Comparison of ENCODE assay signal across 20 cellular contexts in the genomic region with DNA sequence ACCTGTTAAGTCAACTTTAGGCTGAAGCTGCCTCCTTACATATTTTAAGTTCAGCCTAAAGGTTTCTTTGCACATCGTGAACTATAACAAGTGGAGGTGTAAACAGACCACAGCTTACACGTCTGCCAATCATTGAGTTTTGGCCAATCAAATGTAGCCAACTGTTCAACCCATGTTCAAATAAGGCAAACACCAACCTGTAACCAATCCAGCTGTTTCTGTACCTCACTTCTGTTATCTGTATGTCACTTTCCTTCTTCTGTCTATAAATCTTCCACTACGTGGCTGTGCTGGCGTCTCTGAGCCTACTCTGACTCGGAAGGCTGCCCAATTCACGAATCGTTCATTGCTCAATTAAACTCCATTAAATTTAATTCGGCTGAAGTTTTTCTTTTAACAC.
DNase-seq lines count a peak whose midpoint lies in the region; ATAC-seq, FAIRE-seq and TF ChIP-seq lines count a peak whose summit lies in the region.
"Had no signal": no experiment of that assay in that cellular context is flagged by ENCODE, and none has a peak within 500 bp of the region (broad histone marks: within the 10 kb centered on the region; RNA-seq: fewer than 3 reads in every experiment).

No MANE protein-coding gene starts in this region.

- no peak overlapping the region for H2AFZ ChIP-seq in K562 (ENCODE audit: low read depth, low read length)
- H2AFZ ChIP-seq: GM23248 had no signal

- H3K36me3 ChIP-seq in K562 (ENCODE audit: control insufficient read depth, insufficient read depth, low read length): no peaks in the 10 kb centered on the region
- peaks cover 3% of the 10 kb centered on the region for H3K36me3 ChIP-seq in endocrine pancreas (ENCODE audit: control insufficient read depth, insufficient read depth, low read length)
- peaks cover 3% of the 10 kb centered on the region for H3K36me3 ChIP-seq in suprapubic skin

- H3K27ac ChIP-seq in K562 (ENCODE audit: extremely low read depth, low read depth, low read length) (no peak overlapping the region), suprapubic skin (no peak overlapping the region)
- H3K27ac ChIP-seq: BLaER1, C4-2B, GM23248 had no signal

- no peaks in the 10 kb centered on the region for H3K79me2 ChIP-seq in K562 (ENCODE audit: control insufficient read depth, insufficient read depth, low read length)

- no peaks in the 10 kb centered on the region for H3K4me1 ChIP-seq in K562 (replicated peaks in 1 of 2; ENCODE audit: control insufficient read depth in 2 of 2, insufficient read depth in 2 of 2, low read length in 2 of 2)
- peaks cover 5% of the 10 kb centered on the region for H3K4me1 ChIP-seq in endocrine pancreas (ENCODE audit: control insufficient read depth, insufficient read depth, low read length)
- no peaks in the 10 kb centered on the region for H3K4me1 ChIP-seq in suprapubic skin
- H3K4me1 ChIP-seq: BLaER1 had no signal

- H3K27me3 Mint-ChIP-seq in memory B cell: no peaks in the 10 kb centered on the region
- H3K27me3 Mint-ChIP-seq in activated T-helper 2 cell treated with anti-CD3 and anti-CD28 coated beads, Interferon-gamma antibody, Interleukin-2, Interleukin-4, amounts not matched to agents 10 μg/mL and 5 μg/mL and 100 μg/mL, durations not matched to agents 14 hours and 24 hours and 36 hours (ENCODE audit: low read depth): no peaks in the 10 kb centered on the region

- BruUV-seq in K562 (replicated peaks; lab: Mats Ljungman, UMichigan): no TSS peak

- TF ChIP-seq POLR2A in K562 (conservative IDR thresholded peaks at IDR 0.05) (no peak), suprapubic skin (IDR thresholded peaks at IDR 0.05) (no peak)

- H3K4me1 Mint-ChIP-seq in memory B cell: peaks cover 2% of the 10 kb centered on the region
- H3K4me1 Mint-ChIP-seq in activated T-helper 2 cell treated with anti-CD3 and anti-CD28 coated beads, Interferon-gamma antibody, Interleukin-2, Interleukin-4, amounts not matched to agents 10 μg/mL and 5 μg/mL and 100 μg/mL, durations not matched to agents 14 hours and 24 hours and 36 hours (ENCODE audit: low read depth): no peaks in the 10 kb centered on the region

- H3K9ac ChIP-seq in K562 (ENCODE audit: insufficient read depth in 1 of 2, low read depth in 2 of 2, low read length in 2 of 2) (no peak overlapping the region), endocrine pancreas (ENCODE audit: control insufficient read depth, insufficient read depth, low read length) (no peak overlapping the region)
- H3K9ac ChIP-seq: BLaER1, GM23248 had no signal

- TF ChIP-seq CTCF in K562 (IDR thresholded peaks at IDR 0.05 in 2 of 3, conservative IDR thresholded peaks at IDR 0.05 in 1 of 3; ENCODE audit: insufficient read depth in 2 of 3, low read depth in 1 of 3, low read length in 3 of 3) (no peak), suprapubic skin (IDR thresholded peaks at IDR 0.05) (no peak)

- H3K4me2 ChIP-seq in K562 (ENCODE audit: insufficient read depth, low read length): no peak overlapping the region
- H3K4me2 ChIP-seq: BLaER1 had no signal

- peaks cover 29% of the 10 kb centered on the region for H3K36me3 Mint-ChIP-seq in memory B cell
- H3K36me3 Mint-ChIP-seq in activated T-helper 2 cell treated with anti-CD3 and anti-CD28 coated beads, Interferon-gamma antibody, Interleukin-2, Interleukin-4, amounts not matched to agents 10 μg/mL and 5 μg/mL and 100 μg/mL, durations not matched to agents 14 hours and 24 hours and 36 hours (ENCODE audit: low read depth): peaks cover 1% of the 10 kb centered on the region

- POLR2A ChIA-PET in HEK293T (lab: Yijun Ruan, JAX): no interaction called here
- POLR2A ChIA-PET in K562 (lab: Yijun Ruan, JAX): interaction anchor here (0.9 kb wide), 1 partner anchor 10 kb away, joined by 5 read pairs; no protein-coding TSS in a partner anchor

- in situ Hi-C loops in K562 (cut with MboI): no loop called here

- H3K9me3 ChIP-seq in K562 (replicated peaks; ENCODE audit: control insufficient read depth, insufficient read depth, low read depth, low read length) (no peaks in the 10 kb centered on the region), endocrine pancreas (ENCODE audit: control insufficient read depth, low read length) (no peaks in the 10 kb centered on the region), suprapubic skin (no peaks in the 10 kb centered on the region)
- H3K9me3 ChIP-seq: BLaER1, Caco-2 had no signal

- H3K9me1 ChIP-seq in K562 (ENCODE audit: control insufficient read depth, insufficient read depth, low read length): no peaks in the 10 kb centered on the region

- TF ChIP-seq RAD21 in K562 (CRISPR knock-in tag; conservative IDR thresholded peaks at IDR 0.05 in 1 of 2, IDR thresholded peaks at IDR 0.05 in 1 of 2): no peak

- no peak for DNase-seq in HEK293T (ENCODE audit: extremely low spot score)
- DNase-seq in K562 (ENCODE audit: extremely low read depth in 1 of 4, low spot score in 3 of 4): peak in 1 of 4 experiments; percentile 21
- no peak for DNase-seq in memory B cell (ENCODE audit: low spot score in 2 of 2)
- no peak for DNase-seq in activated CD4-positive, alpha-beta T cell treated with anti-CD3 and anti-CD28 coated beads for 1 hour
- DNase-seq in activated T-helper 2 cell treated with anti-CD3 and anti-CD28 coated beads, Interferon-gamma antibody, Interleukin-2, Interleukin-4, amounts not matched to agents 10 μg/mL and 5 μg/mL and 100 μg/mL, durations not matched to agents 14 hours and 24 hours and 36 hours (ENCODE audit: low spot score): no peak
- no peak for DNase-seq in NCI-H1436 (lab: John Stamatoyannopoulos, UW)
- DNase-seq in suprapubic skin (ENCODE audit: low spot score in 2 of 2): no peak
- DNase-seq: Caco-2; CD4-positive, CD25-positive, alpha-beta regulatory T cell; CD8-positive, alpha-beta T cell; DMS153; DND-41; GM23248; H9; HFFc6 had no signal

- FAIRE-seq in K562 (lab: Jason Lieb, UNC): no peak
- FAIRE-seq: G401.6 had no signal

- WGBS in K562 (ENCODE audit: insufficient coverage, low coverage, missing lambda C conversion rate): 27% methylated on average over 8 of the region's 8 CpGs
- WGBS in suprapubic skin: 90% methylated on average over 8 of the region's 8 CpGs

- no peaks in the 10 kb centered on the region for H4K20me1 ChIP-seq in K562 (replicated peaks; ENCODE audit: control insufficient read depth, insufficient read depth, low read length)
- H4K20me1 ChIP-seq: BLaER1 had no signal

- CTCF ChIA-PET in HEK293T (lab: Yijun Ruan, JAX) (no interaction called here), K562 (lab: Yijun Ruan, JAX; ENCODE audit: low intra/inter-chr PET ratio) (no interaction called here)

- H3K4me3 ChIP-seq in K562 (no peak overlapping the region), endocrine pancreas (ENCODE audit: control insufficient read depth, insufficient read depth, low read length) (peak overlapping the region; percentile 29), suprapubic skin (no peak overlapping the region)
- H3K4me3 ChIP-seq: BLaER1, GM23248 had no signal

- peak overlapping the region; percentile 26 for H3K27ac Mint-ChIP-seq in memory B cell
- H3K27ac Mint-ChIP-seq in activated T-helper 2 cell treated with anti-CD3 and anti-CD28 coated beads, Interferon-gamma antibody, Interleukin-2, Interleukin-4, amounts not matched to agents 10 μg/mL and 5 μg/mL and 100 μg/mL, durations not matched to agents 14 hours and 24 hours and 36 hours: no peak overlapping the region
- H3K27ac Mint-ChIP-seq: CD4-positive, CD25-positive, alpha-beta regulatory T cell; CD8-positive, alpha-beta T cell; HFFc6 had no signal

- no peaks in the 10 kb centered on the region for H3K9me3 Mint-ChIP-seq in memory B cell
- no peaks in the 10 kb centered on the region for H3K9me3 Mint-ChIP-seq in activated T-helper 2 cell treated with anti-CD3 and anti-CD28 coated beads, Interferon-gamma antibody, Interleukin-2, Interleukin-4, amounts not matched to agents 10 μg/mL and 5 μg/mL and 100 μg/mL, durations not matched to agents 14 hours and 24 hours and 36 hours
- H3K9me3 Mint-ChIP-seq: CD4-positive, CD25-positive, alpha-beta regulatory T cell; CD8-positive, alpha-beta T cell; H9; HFFc6 had no signal

- intact Hi-C loops in K562 (cut with micrococcal nuclease): no loop called here
- intact Hi-C loops in activated T-helper 2 cell treated with anti-CD3 and anti-CD28 coated beads, Interferon-gamma antibody, Interleukin-2, Interleukin-4, amounts not matched to agents 10 μg/mL and 5 μg/mL and 100 μg/mL, durations not matched to agents 14 hours and 24 hours and 36 hours (cut with micrococcal nuclease): no loop called here

- H3K27me3 ChIP-seq in K562 (ENCODE audit: control insufficient read depth in 2 of 2, insufficient read depth in 2 of 2, low read length in 2 of 2) (no peaks in the 10 kb centered on the region), endocrine pancreas (ENCODE audit: control insufficient read depth, insufficient read depth, low read length) (no peaks in the 10 kb centered on the region), suprapubic skin (no peaks in the 10 kb centered on the region)
- H3K27me3 ChIP-seq: BLaER1 had no signal

- no peak overlapping the region for H3K4me3 Mint-ChIP-seq in memory B cell
- H3K4me3 Mint-ChIP-seq in activated T-helper 2 cell treated with anti-CD3 and anti-CD28 coated beads, Interferon-gamma antibody, Interleukin-2, Interleukin-4, amounts not matched to agents 10 μg/mL and 5 μg/mL and 100 μg/mL, durations not matched to agents 14 hours and 24 hours and 36 hours (ENCODE audit: low read depth): no peak overlapping the region
- H3K4me3 Mint-ChIP-seq: CD4-positive, CD25-positive, alpha-beta regulatory T cell; CD8-positive, alpha-beta T cell; H9; HFFc6 had no signal

- TF ChIP-seq EP300 in K562 (IDR thresholded peaks at IDR 0.05; ENCODE audit: low read length): no peak
- TF ChIP-seq EP300 in suprapubic skin (IDR thresholded peaks at IDR 0.05): no peak

- ATAC-seq in K562 (peak; percentile 70), memory B cell (ENCODE audit: low read depth) (no peak)
- ATAC-seq: CD8-positive, alpha-beta T cell; HCT116 had no signal

TF ChIP-seq in K562, 482 proteins besides CTCF, POLR2A, EP300 and RAD21 (continues in another document):
- TF ChIP-seq CC2D1A (IDR thresholded peaks at IDR 0.05) (0 out of 2 replicates have a peak, but pooled peaks have one; percentile 39), HMGN3 (IDR thresholded peaks at IDR 0.05; ENCODE audit: borderline replicate concordance, extremely low read depth, insufficient read length, low read depth, low read length) (no peak), ATF1 (CRISPR knock-in tag; IDR thresholded peaks at IDR 0.05) (no peak), ATF1 (tag; IDR thresholded peaks at IDR 0.05) (peak; percentile 49; the same call in 1 of the 2 replicates), ZNF134 (CRISPR knock-in tag; conservative IDR thresholded peaks at IDR 0.05) (no peak), ZNF274 (IDR thresholded peaks at IDR 0.05; ENCODE audit: borderline replicate concordance, low read depth, low read length) (no peak)
